ENCODE assay signal across 1 cellular context in genomic region chr12:57086951-57087688, GRCh38.
A peak's percentile ranks its signal among the peaks of the same experiment; 100 is the strongest.
TF ChIP-seq lines count a peak whose summit lies in the region.

No MANE protein-coding gene starts in this region.

TF ChIP-seq in GM12878, 131 proteins besides CTCF, POLR2A, EP300 and RAD21 (continued from another document):
- TF ChIP-seq MYC (IDR thresholded peaks at IDR 0.05; ENCODE audit: insufficient read depth, insufficient read length, insufficient replicate concordance, low read length, severe bottlenecking) (no peak), CBX3 (IDR thresholded peaks at IDR 0.05; ENCODE audit: borderline replicate concordance, low read depth) (no peak), CREM (IDR thresholded peaks at IDR 0.05; ENCODE audit: low read depth) (peak; percentile 86), TCF12 (IDR thresholded peaks at IDR 0.05; ENCODE audit: low read depth, low read length) (0 out of 2 replicates have a peak, but pooled peaks have one; percentile 54), WRNIP1 (IDR thresholded peaks at IDR 0.05; ENCODE audit: borderline replicate concordance, low read depth, low read length) (no peak), REST (IDR thresholded peaks at IDR 0.05; ENCODE audit: low read depth, low read length) (no peak), ZBED1 (IDR thresholded peaks at IDR 0.05; ENCODE audit: borderline replicate concordance) (no peak; the same call in 1 of the 2 replicates), NBN (IDR thresholded peaks at IDR 0.05) (no peak; the same call in none of the 2 replicates), JUNB (IDR thresholded peaks at IDR 0.05) (no peak), EGR1 (IDR thresholded peaks at IDR 0.05; ENCODE audit: borderline replicate concordance in 1 of 2, low read depth in 2 of 2, low read length in 2 of 2) (peak; percentile 42 to 100), TCF3 (IDR thresholded peaks at IDR 0.05; ENCODE audit: borderline replicate concordance, insufficient read depth, low read depth, low read length) (no peak), E2F4 (IDR thresholded peaks at IDR 0.05; ENCODE audit: low read depth, low read length) (no peak), BCL11A (IDR thresholded peaks at IDR 0.05; ENCODE audit: low read depth, low read length) (0 out of 2 replicates have a peak, but pooled peaks have one; percentile 6), ATF3 (IDR thresholded peaks at IDR 0.05; ENCODE audit: borderline replicate concordance, extremely low read depth, low read depth, low read length) (no peak), ZNF384 (IDR thresholded peaks at IDR 0.05; ENCODE audit: borderline replicate concordance, low read depth, low read length) (no peak), MAX (IDR thresholded peaks at IDR 0.05; ENCODE audit: low read depth, low read length) (no peak; the same call in 1 of the 2 replicates), E2F8 (IDR thresholded peaks at IDR 0.05; ENCODE audit: low read depth, partially characterized antibody) (no peak), SRF (IDR thresholded peaks at IDR 0.05; ENCODE audit: low read depth in 2 of 2, low read length in 2 of 2) (no peak), SUZ12 (IDR thresholded peaks at IDR 0.05; ENCODE audit: unreplicated experiment) (no peak), CHD1 (IDR thresholded peaks at IDR 0.05; ENCODE audit: low read depth, low read length) (peak; percentile 33; the same call in 1 of the 2 replicates), HSF1 (IDR thresholded peaks at IDR 0.05; ENCODE audit: low read depth, low read length) (no peak), TBL1XR1 (IDR thresholded peaks at IDR 0.05; ENCODE audit: low read depth, low read length) (peak; percentile 24; the same call in 1 of the 2 replicates), USF1 (IDR thresholded peaks at IDR 0.05; ENCODE audit: borderline replicate concordance, extremely low read length, insufficient read depth, low read depth, low read length) (no peak), TARDBP (IDR thresholded peaks at IDR 0.05; ENCODE audit: borderline replicate concordance) (0 out of 2 replicates have a peak, but pooled peaks have one; percentile 18), TAF1 (IDR thresholded peaks at IDR 0.05; ENCODE audit: borderline replicate concordance, low read depth, low read length) (peak; percentile 43; the same call in 1 of the 2 replicates), NKRF (conservative IDR thresholded peaks at IDR 0.05) (peak; percentile 58), SKIL (IDR thresholded peaks at IDR 0.05; ENCODE audit: low read depth, poor library complexity, severe bottlenecking) (peak; percentile 3)
